1 cellular context compared by ENCODE assay signal in the genomic region with DNA sequence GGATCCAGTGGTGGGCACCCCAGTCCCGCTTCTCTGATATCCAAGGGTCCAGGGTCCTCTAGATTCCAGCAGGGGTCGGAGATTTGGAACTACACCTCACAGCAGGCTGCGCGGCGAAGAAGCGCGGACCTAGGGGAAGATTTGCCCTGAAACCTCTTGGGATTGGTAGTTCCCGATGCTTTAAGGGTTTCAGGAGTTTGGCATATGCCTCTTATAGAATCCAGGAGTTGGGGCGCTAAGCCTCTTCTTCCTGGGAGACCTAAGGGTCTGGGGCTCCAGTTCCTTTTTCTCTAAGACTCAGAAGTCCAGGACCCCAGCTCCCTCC.
TF ChIP-seq lines count a peak whose summit lies in the region.

No MANE protein-coding gene starts in this region.

TF ChIP-seq in liver, 16 proteins besides CTCF, POLR2A, EP300 and RAD21 (continued from another document):
- TF ChIP-seq, protein P1, sequence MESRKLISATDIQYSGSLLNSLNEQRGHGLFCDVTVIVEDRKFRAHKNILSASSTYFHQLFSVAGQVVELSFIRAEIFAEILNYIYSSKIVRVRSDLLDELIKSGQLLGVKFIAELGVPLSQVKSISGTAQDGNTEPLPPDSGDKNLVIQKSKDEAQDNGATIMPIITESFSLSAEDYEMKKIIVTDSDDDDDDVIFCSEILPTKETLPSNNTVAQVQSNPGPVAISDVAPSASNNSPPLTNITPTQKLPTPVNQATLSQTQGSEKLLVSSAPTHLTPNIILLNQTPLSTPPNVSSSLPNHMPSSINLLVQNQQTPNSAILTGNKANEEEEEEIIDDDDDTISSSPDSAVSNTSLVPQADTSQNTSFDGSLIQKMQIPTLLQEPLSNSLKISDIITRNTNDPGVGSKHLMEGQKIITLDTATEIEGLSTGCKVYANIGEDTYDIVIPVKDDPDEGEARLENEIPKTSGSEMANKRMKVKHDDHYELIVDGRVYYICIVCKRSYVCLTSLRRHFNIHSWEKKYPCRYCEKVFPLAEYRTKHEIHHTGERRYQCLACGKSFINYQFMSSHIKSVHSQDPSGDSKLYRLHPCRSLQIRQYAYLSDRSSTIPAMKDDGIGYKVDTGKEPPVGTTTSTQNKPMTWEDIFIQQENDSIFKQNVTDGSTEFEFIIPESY (IDR thresholded peaks at IDR 0.05): no peak
- TF ChIP-seq TAF1 (conservative IDR thresholded peaks at IDR 0.05) (no peak), GABPA (IDR thresholded peaks at IDR 0.05 in 1 of 2, conservative IDR thresholded peaks at IDR 0.05 in 1 of 2) (no peak), FOXA2 (IDR thresholded peaks at IDR 0.05) (no peak), HNF4A (conservative IDR thresholded peaks at IDR 0.05) (no peak)
- TF ChIP-seq, protein P2, sequence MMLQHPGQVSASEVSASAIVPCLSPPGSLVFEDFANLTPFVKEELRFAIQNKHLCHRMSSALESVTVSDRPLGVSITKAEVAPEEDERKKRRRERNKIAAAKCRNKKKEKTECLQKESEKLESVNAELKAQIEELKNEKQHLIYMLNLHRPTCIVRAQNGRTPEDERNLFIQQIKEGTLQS (IDR thresholded peaks at IDR 0.05): no peak
TF ChIP-seq in liver: peak in this region for 0.
